25 cellular contexts compared by ENCODE assay signal in the genomic region with DNA sequence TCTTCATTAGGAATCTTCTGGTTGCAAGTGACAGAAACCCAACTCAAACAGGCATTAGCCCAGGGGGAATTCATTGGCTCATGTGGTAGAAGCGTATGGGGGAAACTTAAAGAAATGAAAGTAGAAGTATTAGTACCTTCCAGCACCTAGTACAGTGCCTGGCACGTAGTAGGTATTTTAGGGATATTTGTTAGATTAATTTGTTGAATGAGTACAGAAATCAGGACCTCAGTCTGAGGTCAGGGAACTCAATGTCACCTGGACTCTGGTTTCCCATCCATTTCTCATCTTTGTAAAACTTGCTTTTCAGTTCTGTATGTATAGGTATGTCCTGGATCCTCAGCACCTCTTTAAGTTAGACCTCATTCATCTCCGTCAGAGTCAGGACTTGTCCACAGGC. TPM values are rescaled to one million over a fixed set of nuclear protein-coding genes. Genes with fewer than 3 reads are reported as not detected.
DNase-seq lines count a peak whose midpoint lies in the region; ATAC-seq and TF ChIP-seq lines count a peak whose summit lies in the region.
"Had no signal": no experiment of that assay in that cellular context is flagged by ENCODE, and none has a peak within 500 bp of the region (broad histone marks: within the 10 kb centered on the region; RNA-seq: fewer than 3 reads in every experiment).

No MANE protein-coding gene starts in this region.

- H3K9me3 ChIP-seq in HCT116 (ENCODE audit: control insufficient read depth in 1 of 2, insufficient read depth in 1 of 2, low read depth in 1 of 2, low read length in 2 of 2) (peaks cover 0 to 6% of the 10 kb centered on the region in 2 experiments; a peak in 1 of 4 replicates), Peyer's patch (no peaks in the 10 kb centered on the region)
- H3K9me3 ChIP-seq: BE2C, BLaER1 had no signal

- H3K4me1 ChIP-seq in HCT116 (ENCODE audit: control insufficient read depth in 1 of 2, insufficient read depth in 2 of 2, low read length in 2 of 2): no peaks in the 10 kb centered on the region
- H3K4me1 ChIP-seq in Peyer's patch: no peaks in the 10 kb centered on the region
- H3K4me1 ChIP-seq: BE2C, BLaER1 had no signal

- H3K27me3 ChIP-seq in HCT116 (ENCODE audit: insufficient read depth, low read length) (no peaks in the 10 kb centered on the region), Peyer's patch (no peaks in the 10 kb centered on the region)
- H3K27me3 ChIP-seq: BE2C, BLaER1 had no signal

- no peaks in the 10 kb centered on the region for H3K9me2 ChIP-seq in HCT116 (ENCODE audit: insufficient read depth)

- H3K4me1 Mint-ChIP-seq in activated naive CD4-positive, alpha-beta T cell treated with anti-CD3 and anti-CD28 coated beads, Interleukin-2, amount 50 U/mL, for 24 hours: no peaks in the 10 kb centered on the region
- no peaks in the 10 kb centered on the region for H3K4me1 Mint-ChIP-seq in activated naive CD4-positive, alpha-beta T cell treated with anti-CD3 and anti-CD28 coated beads, Interleukin-2, amount 10 ng/mL, durations not matched to agents 7 days and 5 days
- H3K4me1 Mint-ChIP-seq in neural crest cell: no peaks in the 10 kb centered on the region
- H3K4me1 Mint-ChIP-seq: CD14-positive monocyte; CD4-positive, alpha-beta memory T cell; CD4-positive, CD25-positive, alpha-beta regulatory T cell; CD8-positive, alpha-beta memory T cell had no signal

- no peak for TF ChIP-seq RAD21 in HCT116 (IDR thresholded peaks at IDR 0.05; ENCODE audit: low read depth)

- H3K79me2 ChIP-seq in HCT116 (ENCODE audit: insufficient read depth, low read length): no peaks in the 10 kb centered on the region

- no peaks in the 10 kb centered on the region for H3K36me3 Mint-ChIP-seq in activated naive CD4-positive, alpha-beta T cell treated with anti-CD3 and anti-CD28 coated beads, Interleukin-2, amount 50 U/mL, for 24 hours
- H3K36me3 Mint-ChIP-seq in activated naive CD4-positive, alpha-beta T cell treated with anti-CD3 and anti-CD28 coated beads, Interleukin-2, amount 10 ng/mL, durations not matched to agents 7 days and 5 days: no peaks in the 10 kb centered on the region
- no peaks in the 10 kb centered on the region for H3K36me3 Mint-ChIP-seq in neural crest cell (ENCODE audit: low read depth)
- H3K36me3 Mint-ChIP-seq: CD14-positive monocyte; CD4-positive, alpha-beta memory T cell; CD4-positive, CD25-positive, alpha-beta regulatory T cell; CD8-positive, alpha-beta memory T cell had no signal

- H3K4me2 ChIP-seq in HCT116 (ENCODE audit: low read length): no peak overlapping the region
- H3K4me2 ChIP-seq: BLaER1 had no signal

- RAD21 ChIA-PET in HCT116 (lab: Charles Lee; ENCODE audit: low non-redundant PET in 1 of 2, low total read pairs in 2 of 2, uncharacterized antibody in 2 of 2, unreplicated experiment in 2 of 2): no interaction called here

- POLR2A ChIA-PET in HCT116 (lab: Charles Lee): no interaction called here

- BruUV-seq in HCT116 (replicated peaks; lab: Mats Ljungman, UMichigan): TSS peak; percentile 23

- H3K27ac ChIP-seq in HCT116 (ENCODE audit: low read depth, low read length) (no peak overlapping the region), Peyer's patch (no peak overlapping the region)
- H3K27ac ChIP-seq: 22Rv1, BLaER1 had no signal

- CTCF ChIA-PET in activated naive CD4-positive, alpha-beta T cell treated with anti-CD3 and anti-CD28 coated beads, Interleukin-2, amount 10 ng/mL, durations not matched to agents 7 days and 5 days (lab: Charles Lee): no interaction called here
- CTCF ChIA-PET in HCT116 (lab: Charles Lee): no interaction called here

- intact Hi-C loops in HCT116 (cut with micrococcal nuclease): no loop called here

- no peak for DNase-seq in activated naive CD4-positive, alpha-beta T cell treated with anti-CD3 and anti-CD28 coated beads, Interleukin-2, amount 10 ng/mL, durations not matched to agents 7 days and 5 days
- DNase-seq in HCT116 (ENCODE audit: low read depth, low spot score): no peak
- DNase-seq in neural crest cell (ENCODE audit: low read depth, low spot score): no peak
- no peak for DNase-seq in Peyer's patch
- DNase-seq: ACHN; BE2C; C1 segment of cervical spinal cord; CD4-positive, alpha-beta memory T cell; CD4-positive, CD25-positive, alpha-beta regulatory T cell; CD8-positive, alpha-beta memory T cell; COR-L47; DMS 273 treated with DMSO at 0.1 percent for 48 hours; DMS153; DMS53; DMS79; DND-41; EL; GDM1 had no signal

- no peak overlapping the region for H2AFZ ChIP-seq in HCT116 (ENCODE audit: low read depth, low read length, poor library complexity, severe bottlenecking)

- TF ChIP-seq POLR2A in HCT116 (IDR thresholded peaks at IDR 0.05; ENCODE audit: borderline replicate concordance, extremely low read depth, insufficient read depth, insufficient read length) (no peak), Peyer's patch (IDR thresholded peaks at IDR 0.05) (no peak)

- peaks cover 3% of the 10 kb centered on the region for H3K27me3 Mint-ChIP-seq in activated naive CD4-positive, alpha-beta T cell treated with anti-CD3 and anti-CD28 coated beads, Interleukin-2, amount 50 U/mL, for 24 hours
- peaks cover 4% of the 10 kb centered on the region for H3K27me3 Mint-ChIP-seq in activated naive CD4-positive, alpha-beta T cell treated with anti-CD3 and anti-CD28 coated beads, Interleukin-2, amount 10 ng/mL, durations not matched to agents 7 days and 5 days
- H3K27me3 Mint-ChIP-seq in neural crest cell (ENCODE audit: low read depth): peaks cover 3% of the 10 kb centered on the region

- H3K4me3 Mint-ChIP-seq in activated naive CD4-positive, alpha-beta T cell treated with anti-CD3 and anti-CD28 coated beads, Interleukin-2, amount 50 U/mL, for 24 hours: no peak overlapping the region
- H3K4me3 Mint-ChIP-seq in activated naive CD4-positive, alpha-beta T cell treated with anti-CD3 and anti-CD28 coated beads, Interleukin-2, amount 10 ng/mL, durations not matched to agents 7 days and 5 days: no peak overlapping the region
- no peak overlapping the region for H3K4me3 Mint-ChIP-seq in neural crest cell
- H3K4me3 Mint-ChIP-seq: CD14-positive monocyte; CD4-positive, alpha-beta memory T cell; CD4-positive, CD25-positive, alpha-beta regulatory T cell; CD8-positive, alpha-beta memory T cell had no signal

- no peak for TF ChIP-seq CTCF in HCT116 (IDR thresholded peaks at IDR 0.05 in 2 of 3, conservative IDR thresholded peaks at IDR 0.05 in 1 of 3; ENCODE audit: borderline replicate concordance in 1 of 3, insufficient read depth in 1 of 3, low read depth in 2 of 3, low read length in 2 of 3)
- TF ChIP-seq CTCF in neural crest cell (conservative IDR thresholded peaks at IDR 0.05): no peak
- TF ChIP-seq CTCF in Peyer's patch (IDR thresholded peaks at IDR 0.05): no peak

- H3K4me3 ChIP-seq in HCT116 (replicated peaks in 1 of 2; ENCODE audit: low read depth in 1 of 2, low read length in 2 of 2) (no peak overlapping the region), Peyer's patch (no peak overlapping the region)
- H3K4me3 ChIP-seq: BLaER1, GM12878 had no signal

- H3K9ac ChIP-seq in HCT116 (ENCODE audit: low read length): no peak overlapping the region
- H3K9ac ChIP-seq: BLaER1 had no signal

- no peaks in the 10 kb centered on the region for H3K9me3 Mint-ChIP-seq in activated naive CD4-positive, alpha-beta T cell treated with anti-CD3 and anti-CD28 coated beads, Interleukin-2, amount 50 U/mL, for 24 hours
- H3K9me3 Mint-ChIP-seq in activated naive CD4-positive, alpha-beta T cell treated with anti-CD3 and anti-CD28 coated beads, Interleukin-2, amount 10 ng/mL, durations not matched to agents 7 days and 5 days: no peaks in the 10 kb centered on the region
- H3K9me3 Mint-ChIP-seq in neural crest cell: no peaks in the 10 kb centered on the region
- H3K9me3 Mint-ChIP-seq: CD4-positive, alpha-beta memory T cell; CD8-positive, alpha-beta memory T cell had no signal

- peaks cover 0 to 7% of the 10 kb centered on the region in 2 experiments; a peak in 1 of 4 replicates for H3K36me3 ChIP-seq in HCT116 (ENCODE audit: control insufficient read depth in 1 of 2, insufficient read depth in 2 of 2, low read length in 2 of 2)
- H3K36me3 ChIP-seq in Peyer's patch: peaks cover 0 to 59% (median 0%) of the 10 kb centered on the region in 3 donors
- H3K36me3 ChIP-seq: BE2C, BLaER1 had no signal

- ATAC-seq in HCT116: no peak
- ATAC-seq: GM12878 had no signal

- H4K20me1 ChIP-seq in HCT116 (ENCODE audit: insufficient read depth): no peaks in the 10 kb centered on the region
- H4K20me1 ChIP-seq: BLaER1 had no signal

- H3K27ac Mint-ChIP-seq in activated naive CD4-positive, alpha-beta T cell treated with anti-CD3 and anti-CD28 coated beads, Interleukin-2, amount 50 U/mL, for 24 hours: peak overlapping the region; percentile 25
- H3K27ac Mint-ChIP-seq in activated naive CD4-positive, alpha-beta T cell treated with anti-CD3 and anti-CD28 coated beads, Interleukin-2, amount 10 ng/mL, durations not matched to agents 7 days and 5 days: no peak overlapping the region
- peak overlapping the region; percentile 30 for H3K27ac Mint-ChIP-seq in neural crest cell (ENCODE audit: unreplicated experiment)
- H3K27ac Mint-ChIP-seq: CD14-positive monocyte; CD4-positive, alpha-beta memory T cell; CD8-positive, alpha-beta memory T cell had no signal

TF ChIP-seq in HCT116, 20 proteins besides CTCF, POLR2A, EP300 and RAD21 (continues in another document):
- no peak for TF ChIP-seq ZNF274 (IDR thresholded peaks at IDR 0.05; ENCODE audit: low read depth, low read length)
- no peak for TF ChIP-seq YY1 (IDR thresholded peaks at IDR 0.05; ENCODE audit: extremely low read depth, insufficient replicate concordance, low read depth, low read length)
- TF ChIP-seq, protein P1, sequence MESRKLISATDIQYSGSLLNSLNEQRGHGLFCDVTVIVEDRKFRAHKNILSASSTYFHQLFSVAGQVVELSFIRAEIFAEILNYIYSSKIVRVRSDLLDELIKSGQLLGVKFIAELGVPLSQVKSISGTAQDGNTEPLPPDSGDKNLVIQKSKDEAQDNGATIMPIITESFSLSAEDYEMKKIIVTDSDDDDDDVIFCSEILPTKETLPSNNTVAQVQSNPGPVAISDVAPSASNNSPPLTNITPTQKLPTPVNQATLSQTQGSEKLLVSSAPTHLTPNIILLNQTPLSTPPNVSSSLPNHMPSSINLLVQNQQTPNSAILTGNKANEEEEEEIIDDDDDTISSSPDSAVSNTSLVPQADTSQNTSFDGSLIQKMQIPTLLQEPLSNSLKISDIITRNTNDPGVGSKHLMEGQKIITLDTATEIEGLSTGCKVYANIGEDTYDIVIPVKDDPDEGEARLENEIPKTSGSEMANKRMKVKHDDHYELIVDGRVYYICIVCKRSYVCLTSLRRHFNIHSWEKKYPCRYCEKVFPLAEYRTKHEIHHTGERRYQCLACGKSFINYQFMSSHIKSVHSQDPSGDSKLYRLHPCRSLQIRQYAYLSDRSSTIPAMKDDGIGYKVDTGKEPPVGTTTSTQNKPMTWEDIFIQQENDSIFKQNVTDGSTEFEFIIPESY (IDR thresholded peaks at IDR 0.05; ENCODE audit: extremely low read depth, insufficient replicate concordance, low read length): no peak
- TF ChIP-seq POLR2AphosphoS5 (IDR thresholded peaks at IDR 0.05; ENCODE audit: low read depth, low read length): no peak
- no peak for TF ChIP-seq EZH2phosphoT487 (IDR thresholded peaks at IDR 0.05; ENCODE audit: borderline replicate concordance)

RNA-seq across cellular contexts. Expression of a gene that starts 32.5 kb away (rescaled TPM):
- total RNA-seq in HCT116 (2021; ENCODE audit: unreplicated experiment) (15.7 TPM), neural crest cell (not detected in 2 replicates), Peyer's patch (100 to 1,000 TPM in 3 of 4 donors, 10 to 100 TPM in 1; 26.4 to 218 (median 175) TPM)
- polyA plus RNA-seq in HCT116 (2012): 11.9 and 12.7 TPM in 2 replicates
- total RNA-seq: CD4-positive, alpha-beta memory T cell; CD4-positive, CD25-positive, alpha-beta regulatory T cell; CD8-positive, alpha-beta memory T cell; G401; GM12878 had no signal
- polyA plus RNA-seq: AG04450; CD14-positive monocyte; CD4-positive, CD25-positive, alpha-beta regulatory T cell; CD8-positive, alpha-beta memory T cell had no signal

Comparison
In these comparisons a context has a peak if more than half of its experiments do, and no peak if none do; other contexts are left out.
1. RNA of a gene that starts 32.5 kb away (total RNA-seq): 26.4 to 218 TPM in Peyer's patch and 15.7 TPM in HCT116 (single experiment); not detected in neural crest cell; every median in the first group is over 10 times any median in the second.